2 cellular contexts compared by ENCODE assay signal in the genomic region with DNA sequence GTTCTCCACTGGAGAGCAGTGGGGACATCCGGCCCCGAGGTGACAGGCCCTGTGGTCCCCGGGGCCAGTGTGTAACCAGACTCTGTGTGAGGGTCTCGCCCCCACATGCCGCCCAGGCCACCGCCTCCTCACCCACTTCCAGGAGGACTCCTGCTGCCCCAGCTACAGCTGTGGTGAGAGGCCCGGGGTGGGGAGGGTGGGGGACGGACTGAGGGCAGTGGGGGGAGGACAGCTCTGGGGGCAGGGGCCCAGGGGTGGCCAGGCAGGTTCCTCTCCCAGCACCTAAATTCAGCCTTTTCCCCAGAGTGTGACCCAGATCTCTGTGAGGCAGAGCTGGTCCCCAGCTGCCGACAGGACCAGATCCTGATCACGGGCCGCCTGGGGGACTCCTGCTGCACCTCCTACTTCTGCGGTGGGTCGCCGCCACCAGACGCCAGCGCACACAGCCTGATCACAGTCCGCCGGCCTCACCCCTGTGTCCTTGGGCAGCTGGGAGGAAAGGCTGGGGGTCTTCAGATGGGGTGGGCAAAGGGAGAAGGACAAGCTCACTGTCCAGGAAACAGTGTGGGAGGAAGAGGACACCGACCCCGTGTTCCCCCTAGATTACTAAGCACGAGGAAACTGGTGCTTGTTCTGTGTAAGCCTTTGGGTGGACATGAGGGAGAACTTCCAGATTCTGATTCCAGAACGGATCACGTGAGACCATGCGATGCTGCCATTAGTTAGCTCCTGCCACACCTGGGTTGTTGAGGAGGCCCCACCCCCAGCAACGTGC.
TF ChIP-seq lines count a peak whose summit lies in the region.

No MANE protein-coding gene starts in this region.

TF ChIP-seq in SK-N-SH, 30 proteins besides CTCF, POLR2A, EP300 and RAD21 (continued from another document):
- TF ChIP-seq, protein P1, sequence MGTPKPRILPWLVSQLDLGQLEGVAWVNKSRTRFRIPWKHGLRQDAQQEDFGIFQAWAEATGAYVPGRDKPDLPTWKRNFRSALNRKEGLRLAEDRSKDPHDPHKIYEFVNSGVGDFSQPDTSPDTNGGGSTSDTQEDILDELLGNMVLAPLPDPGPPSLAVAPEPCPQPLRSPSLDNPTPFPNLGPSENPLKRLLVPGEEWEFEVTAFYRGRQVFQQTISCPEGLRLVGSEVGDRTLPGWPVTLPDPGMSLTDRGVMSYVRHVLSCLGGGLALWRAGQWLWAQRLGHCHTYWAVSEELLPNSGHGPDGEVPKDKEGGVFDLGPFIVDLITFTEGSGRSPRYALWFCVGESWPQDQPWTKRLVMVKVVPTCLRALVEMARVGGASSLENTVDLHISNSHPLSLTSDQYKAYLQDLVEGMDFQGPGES (IDR thresholded peaks at IDR 0.05; ENCODE audit: low read depth, low read length) = no peak
- TF ChIP-seq NFIC (IDR thresholded peaks at IDR 0.05; ENCODE audit: borderline replicate concordance) = no peak

TF ChIP-seq in SK-N-SH treated with all-trans-retinoic acid at 6 μM for 48 hours, 23 proteins besides CTCF, POLR2A, EP300 and RAD21 (continued from another document):
- TF ChIP-seq, protein P2, sequence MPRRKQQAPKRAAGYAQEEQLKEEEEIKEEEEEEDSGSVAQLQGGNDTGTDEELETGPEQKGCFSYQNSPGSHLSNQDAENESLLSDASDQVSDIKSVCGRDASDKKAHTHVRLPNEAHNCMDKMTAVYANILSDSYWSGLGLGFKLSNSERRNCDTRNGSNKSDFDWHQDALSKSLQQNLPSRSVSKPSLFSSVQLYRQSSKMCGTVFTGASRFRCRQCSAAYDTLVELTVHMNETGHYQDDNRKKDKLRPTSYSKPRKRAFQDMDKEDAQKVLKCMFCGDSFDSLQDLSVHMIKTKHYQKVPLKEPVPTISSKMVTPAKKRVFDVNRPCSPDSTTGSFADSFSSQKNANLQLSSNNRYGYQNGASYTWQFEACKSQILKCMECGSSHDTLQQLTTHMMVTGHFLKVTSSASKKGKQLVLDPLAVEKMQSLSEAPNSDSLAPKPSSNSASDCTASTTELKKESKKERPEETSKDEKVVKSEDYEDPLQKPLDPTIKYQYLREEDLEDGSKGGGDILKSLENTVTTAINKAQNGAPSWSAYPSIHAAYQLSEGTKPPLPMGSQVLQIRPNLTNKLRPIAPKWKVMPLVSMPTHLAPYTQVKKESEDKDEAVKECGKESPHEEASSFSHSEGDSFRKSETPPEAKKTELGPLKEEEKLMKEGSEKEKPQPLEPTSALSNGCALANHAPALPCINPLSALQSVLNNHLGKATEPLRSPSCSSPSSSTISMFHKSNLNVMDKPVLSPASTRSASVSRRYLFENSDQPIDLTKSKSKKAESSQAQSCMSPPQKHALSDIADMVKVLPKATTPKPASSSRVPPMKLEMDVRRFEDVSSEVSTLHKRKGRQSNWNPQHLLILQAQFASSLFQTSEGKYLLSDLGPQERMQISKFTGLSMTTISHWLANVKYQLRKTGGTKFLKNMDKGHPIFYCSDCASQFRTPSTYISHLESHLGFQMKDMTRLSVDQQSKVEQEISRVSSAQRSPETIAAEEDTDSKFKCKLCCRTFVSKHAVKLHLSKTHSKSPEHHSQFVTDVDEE (CRISPR knock-in tag; IDR thresholded peaks at IDR 0.05) = no peak
- no peak for TF ChIP-seq CSDC2 (CRISPR knock-in tag; IDR thresholded peaks at IDR 0.05)
- no peak for TF ChIP-seq ZNF565 (CRISPR knock-in tag; conservative IDR thresholded peaks at IDR 0.05; ENCODE audit: low read depth)
- TF ChIP-seq, protein P3, sequence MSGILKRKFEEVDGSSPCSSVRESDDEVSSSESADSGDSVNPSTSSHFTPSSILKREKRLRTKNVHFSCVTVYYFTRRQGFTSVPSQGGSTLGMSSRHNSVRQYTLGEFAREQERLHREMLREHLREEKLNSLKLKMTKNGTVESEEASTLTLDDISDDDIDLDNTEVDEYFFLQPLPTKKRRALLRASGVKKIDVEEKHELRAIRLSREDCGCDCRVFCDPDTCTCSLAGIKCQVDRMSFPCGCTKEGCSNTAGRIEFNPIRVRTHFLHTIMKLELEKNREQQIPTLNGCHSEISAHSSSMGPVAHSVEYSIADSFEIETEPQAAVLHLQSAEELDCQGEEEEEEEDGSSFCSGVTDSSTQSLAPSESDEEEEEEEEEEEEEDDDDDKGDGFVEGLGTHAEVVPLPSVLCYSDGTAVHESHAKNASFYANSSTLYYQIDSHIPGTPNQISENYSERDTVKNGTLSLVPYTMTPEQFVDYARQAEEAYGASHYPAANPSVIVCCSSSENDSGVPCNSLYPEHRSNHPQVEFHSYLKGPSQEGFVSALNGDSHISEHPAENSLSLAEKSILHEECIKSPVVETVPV (CRISPR knock-in tag; IDR thresholded peaks at IDR 0.05) = no peak
- no peak for TF ChIP-seq SNAI2 (CRISPR knock-in tag; IDR thresholded peaks at IDR 0.05)
- TF ChIP-seq BACH2 (CRISPR knock-in tag; IDR thresholded peaks at IDR 0.05; ENCODE audit: borderline replicate concordance) = no peak
- no peak for TF ChIP-seq ARNTL (CRISPR knock-in tag; IDR thresholded peaks at IDR 0.05; ENCODE audit: borderline replicate concordance, low read depth)
- no peak for TF ChIP-seq ISL1 (CRISPR knock-in tag; IDR thresholded peaks at IDR 0.05)
- TF ChIP-seq ZNF8 (CRISPR knock-in tag; IDR thresholded peaks at IDR 0.05) = no peak
- no peak for TF ChIP-seq ZFP3 (CRISPR knock-in tag; IDR thresholded peaks at IDR 0.05)
- no peak for TF ChIP-seq ZNF70 (CRISPR knock-in tag; IDR thresholded peaks at IDR 0.05)
- TF ChIP-seq, protein P4, sequence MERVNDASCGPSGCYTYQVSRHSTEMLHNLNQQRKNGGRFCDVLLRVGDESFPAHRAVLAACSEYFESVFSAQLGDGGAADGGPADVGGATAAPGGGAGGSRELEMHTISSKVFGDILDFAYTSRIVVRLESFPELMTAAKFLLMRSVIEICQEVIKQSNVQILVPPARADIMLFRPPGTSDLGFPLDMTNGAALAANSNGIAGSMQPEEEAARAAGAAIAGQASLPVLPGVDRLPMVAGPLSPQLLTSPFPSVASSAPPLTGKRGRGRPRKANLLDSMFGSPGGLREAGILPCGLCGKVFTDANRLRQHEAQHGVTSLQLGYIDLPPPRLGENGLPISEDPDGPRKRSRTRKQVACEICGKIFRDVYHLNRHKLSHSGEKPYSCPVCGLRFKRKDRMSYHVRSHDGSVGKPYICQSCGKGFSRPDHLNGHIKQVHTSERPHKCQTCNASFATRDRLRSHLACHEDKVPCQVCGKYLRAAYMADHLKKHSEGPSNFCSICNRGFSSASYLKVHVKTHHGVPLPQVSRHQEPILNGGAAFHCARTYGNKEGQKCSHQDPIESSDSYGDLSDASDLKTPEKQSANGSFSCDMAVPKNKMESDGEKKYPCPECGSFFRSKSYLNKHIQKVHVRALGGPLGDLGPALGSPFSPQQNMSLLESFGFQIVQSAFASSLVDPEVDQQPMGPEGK (CRISPR knock-in tag; IDR thresholded peaks at IDR 0.05; ENCODE audit: borderline replicate concordance) = no peak
- no peak for TF ChIP-seq TCF4 (CRISPR knock-in tag; IDR thresholded peaks at IDR 0.05; ENCODE audit: borderline replicate concordance)
- TF ChIP-seq PPARA (CRISPR knock-in tag; IDR thresholded peaks at IDR 0.05; ENCODE audit: borderline replicate concordance) = no peak
